In the genomic region with DNA sequence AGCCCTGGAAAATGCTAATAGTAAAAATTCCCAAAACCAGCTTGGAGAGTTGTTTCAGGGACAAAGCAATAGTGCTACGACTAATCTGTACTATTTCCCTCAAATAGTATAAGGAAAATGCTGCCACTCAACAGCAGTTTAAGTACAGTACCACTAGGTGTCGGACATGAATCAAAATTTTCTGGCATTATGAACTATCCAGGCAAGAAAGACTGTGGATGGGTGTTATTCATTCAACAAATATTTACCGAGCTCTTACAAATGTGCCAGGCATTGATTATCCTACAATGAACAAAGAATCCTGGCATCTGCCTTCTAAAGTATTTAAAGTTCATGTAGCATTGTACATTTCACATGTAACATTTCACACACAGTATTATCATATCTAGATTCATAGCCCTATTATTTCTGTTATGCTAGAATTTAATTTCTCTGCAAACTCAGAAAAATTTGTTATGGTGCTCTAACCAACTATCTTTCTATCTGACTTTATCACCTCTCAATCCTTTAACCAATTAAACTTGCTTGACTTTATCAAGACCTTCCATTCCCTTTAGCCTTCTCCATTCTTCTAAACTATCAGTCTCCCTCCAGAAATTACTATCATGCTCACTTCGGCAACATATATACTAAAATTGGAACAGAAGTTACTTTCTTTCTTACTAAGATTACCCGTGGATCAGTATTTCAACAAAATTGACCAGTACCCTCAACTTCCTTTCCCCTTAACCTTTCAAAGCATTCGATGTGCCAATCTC, we compare ENCODE assay signal across 1 cellular context.
TF ChIP-seq lines count a peak whose summit lies in the region.

No MANE protein-coding gene starts in this region.

TF ChIP-seq in HepG2, 621 proteins besides CTCF, POLR2A, EP300 and RAD21 (continued from another document and continues in another):
- TF ChIP-seq PAXIP1 (CRISPR knock-in tag; conservative IDR thresholded peaks at IDR 0.05) (peak; percentile 45), ZNF839 (CRISPR knock-in tag; IDR thresholded peaks at IDR 0.05; ENCODE audit: borderline replicate concordance) (no peak), ZNF33B (CRISPR knock-in tag; IDR thresholded peaks at IDR 0.05) (no peak), ZBTB33 (CRISPR knock-in tag; IDR thresholded peaks at IDR 0.05) (no peak), ATF7 (IDR thresholded peaks at IDR 0.05) (no peak), ATF7 (CRISPR knock-in tag; IDR thresholded peaks at IDR 0.05) (no peak), THAP11 (CRISPR knock-in tag; IDR thresholded peaks at IDR 0.05) (peak; percentile 17; the same call in 1 of the 2 replicates), GFI1 (CRISPR knock-in tag; IDR thresholded peaks at IDR 0.05; ENCODE audit: borderline replicate concordance) (0 out of 2 replicates have a peak, but pooled peaks have one; percentile 44), SRSF4 (IDR thresholded peaks at IDR 0.05; ENCODE audit: low read depth, low read length, poor library complexity, severe bottlenecking) (no peak), MED1 (CRISPR knock-in tag; IDR thresholded peaks at IDR 0.05) (0 out of 2 replicates have a peak, but pooled peaks have one; percentile 32), KMT2B (CRISPR knock-in tag; IDR thresholded peaks at IDR 0.05) (no peak), NONO (IDR thresholded peaks at IDR 0.05) (no peak), NONO (CRISPR knock-in tag; conservative IDR thresholded peaks at IDR 0.05) (no peak), SP2 (CRISPR knock-in tag; IDR thresholded peaks at IDR 0.05) (no peak), PRPF4 (IDR thresholded peaks at IDR 0.05; ENCODE audit: low read depth, low read length, poor library complexity, severe bottlenecking) (no peak), GATAD2A (CRISPR knock-in tag; IDR thresholded peaks at IDR 0.05) (peak; percentile 81), BCL6 (CRISPR knock-in tag; IDR thresholded peaks at IDR 0.05) (peak; percentile 84), RNF2 (conservative IDR thresholded peaks at IDR 0.05; ENCODE audit: low read depth) (no peak), CHD4 (IDR thresholded peaks at IDR 0.05; ENCODE audit: borderline replicate concordance, low read length) (no peak), HNRNPUL1 (IDR thresholded peaks at IDR 0.05; ENCODE audit: low read depth, low read length) (no peak), ZNF235 (CRISPR knock-in tag; IDR thresholded peaks at IDR 0.05; ENCODE audit: borderline replicate concordance) (no peak), MEF2D (CRISPR knock-in tag; IDR thresholded peaks at IDR 0.05) (no peak), GPBP1L1 (CRISPR knock-in tag; IDR thresholded peaks at IDR 0.05) (no peak), KDM6A (CRISPR knock-in tag; IDR thresholded peaks at IDR 0.05; ENCODE audit: low read depth) (no peak), ZNF850 (CRISPR knock-in tag; conservative IDR thresholded peaks at IDR 0.05) (no peak), ZNF503 (CRISPR knock-in tag; IDR thresholded peaks at IDR 0.05) (0 out of 2 replicates have a peak, but pooled peaks have one; percentile 29), FOXA1 (IDR thresholded peaks at IDR 0.05) (no peak), FOXA1 (CRISPR knock-in tag; IDR thresholded peaks at IDR 0.05) (0 out of 2 replicates have a peak, but pooled peaks have one; percentile 27), AHR (CRISPR knock-in tag; IDR thresholded peaks at IDR 0.05) (no peak), STAG1 (CRISPR knock-in tag; IDR thresholded peaks at IDR 0.05) (peak; percentile 90)
- TF ChIP-seq, protein P1, sequence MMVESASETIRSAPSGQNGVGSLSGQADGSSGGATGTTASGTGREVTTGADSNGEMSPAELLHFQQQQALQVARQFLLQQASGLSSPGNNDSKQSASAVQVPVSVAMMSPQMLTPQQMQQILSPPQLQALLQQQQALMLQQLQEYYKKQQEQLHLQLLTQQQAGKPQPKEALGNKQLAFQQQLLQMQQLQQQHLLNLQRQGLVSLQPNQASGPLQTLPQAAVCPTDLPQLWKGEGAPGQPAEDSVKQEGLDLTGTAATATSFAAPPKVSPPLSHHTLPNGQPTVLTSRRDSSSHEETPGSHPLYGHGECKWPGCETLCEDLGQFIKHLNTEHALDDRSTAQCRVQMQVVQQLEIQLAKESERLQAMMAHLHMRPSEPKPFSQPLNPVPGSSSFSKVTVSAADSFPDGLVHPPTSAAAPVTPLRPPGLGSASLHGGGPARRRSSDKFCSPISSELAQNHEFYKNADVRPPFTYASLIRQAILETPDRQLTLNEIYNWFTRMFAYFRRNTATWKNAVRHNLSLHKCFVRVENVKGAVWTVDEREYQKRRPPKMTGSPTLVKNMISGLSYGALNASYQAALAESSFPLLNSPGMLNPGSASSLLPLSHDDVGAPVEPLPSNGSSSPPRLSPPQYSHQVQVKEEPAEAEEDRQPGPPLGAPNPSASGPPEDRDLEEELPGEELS (CRISPR knock-in tag; IDR thresholded peaks at IDR 0.05), result peak; percentile 43; the same call in 1 of the 2 replicates
- TF ChIP-seq, protein P2, sequence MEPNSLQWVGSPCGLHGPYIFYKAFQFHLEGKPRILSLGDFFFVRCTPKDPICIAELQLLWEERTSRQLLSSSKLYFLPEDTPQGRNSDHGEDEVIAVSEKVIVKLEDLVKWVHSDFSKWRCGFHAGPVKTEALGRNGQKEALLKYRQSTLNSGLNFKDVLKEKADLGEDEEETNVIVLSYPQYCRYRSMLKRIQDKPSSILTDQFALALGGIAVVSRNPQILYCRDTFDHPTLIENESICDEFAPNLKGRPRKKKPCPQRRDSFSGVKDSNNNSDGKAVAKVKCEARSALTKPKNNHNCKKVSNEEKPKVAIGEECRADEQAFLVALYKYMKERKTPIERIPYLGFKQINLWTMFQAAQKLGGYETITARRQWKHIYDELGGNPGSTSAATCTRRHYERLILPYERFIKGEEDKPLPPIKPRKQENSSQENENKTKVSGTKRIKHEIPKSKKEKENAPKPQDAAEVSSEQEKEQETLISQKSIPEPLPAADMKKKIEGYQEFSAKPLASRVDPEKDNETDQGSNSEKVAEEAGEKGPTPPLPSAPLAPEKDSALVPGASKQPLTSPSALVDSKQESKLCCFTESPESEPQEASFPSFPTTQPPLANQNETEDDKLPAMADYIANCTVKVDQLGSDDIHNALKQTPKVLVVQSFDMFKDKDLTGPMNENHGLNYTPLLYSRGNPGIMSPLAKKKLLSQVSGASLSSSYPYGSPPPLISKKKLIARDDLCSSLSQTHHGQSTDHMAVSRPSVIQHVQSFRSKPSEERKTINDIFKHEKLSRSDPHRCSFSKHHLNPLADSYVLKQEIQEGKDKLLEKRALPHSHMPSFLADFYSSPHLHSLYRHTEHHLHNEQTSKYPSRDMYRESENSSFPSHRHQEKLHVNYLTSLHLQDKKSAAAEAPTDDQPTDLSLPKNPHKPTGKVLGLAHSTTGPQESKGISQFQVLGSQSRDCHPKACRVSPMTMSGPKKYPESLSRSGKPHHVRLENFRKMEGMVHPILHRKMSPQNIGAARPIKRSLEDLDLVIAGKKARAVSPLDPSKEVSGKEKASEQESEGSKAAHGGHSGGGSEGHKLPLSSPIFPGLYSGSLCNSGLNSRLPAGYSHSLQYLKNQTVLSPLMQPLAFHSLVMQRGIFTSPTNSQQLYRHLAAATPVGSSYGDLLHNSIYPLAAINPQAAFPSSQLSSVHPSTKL (CRISPR knock-in tag; IDR thresholded peaks at IDR 0.05), result peak; percentile 91
- TF ChIP-seq, protein P3, sequence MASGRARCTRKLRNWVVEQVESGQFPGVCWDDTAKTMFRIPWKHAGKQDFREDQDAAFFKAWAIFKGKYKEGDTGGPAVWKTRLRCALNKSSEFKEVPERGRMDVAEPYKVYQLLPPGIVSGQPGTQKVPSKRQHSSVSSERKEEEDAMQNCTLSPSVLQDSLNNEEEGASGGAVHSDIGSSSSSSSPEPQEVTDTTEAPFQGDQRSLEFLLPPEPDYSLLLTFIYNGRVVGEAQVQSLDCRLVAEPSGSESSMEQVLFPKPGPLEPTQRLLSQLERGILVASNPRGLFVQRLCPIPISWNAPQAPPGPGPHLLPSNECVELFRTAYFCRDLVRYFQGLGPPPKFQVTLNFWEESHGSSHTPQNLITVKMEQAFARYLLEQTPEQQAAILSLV (CRISPR knock-in tag; IDR thresholded peaks at IDR 0.05; ENCODE audit: borderline replicate concordance), result no peak
- TF ChIP-seq, protein P4, sequence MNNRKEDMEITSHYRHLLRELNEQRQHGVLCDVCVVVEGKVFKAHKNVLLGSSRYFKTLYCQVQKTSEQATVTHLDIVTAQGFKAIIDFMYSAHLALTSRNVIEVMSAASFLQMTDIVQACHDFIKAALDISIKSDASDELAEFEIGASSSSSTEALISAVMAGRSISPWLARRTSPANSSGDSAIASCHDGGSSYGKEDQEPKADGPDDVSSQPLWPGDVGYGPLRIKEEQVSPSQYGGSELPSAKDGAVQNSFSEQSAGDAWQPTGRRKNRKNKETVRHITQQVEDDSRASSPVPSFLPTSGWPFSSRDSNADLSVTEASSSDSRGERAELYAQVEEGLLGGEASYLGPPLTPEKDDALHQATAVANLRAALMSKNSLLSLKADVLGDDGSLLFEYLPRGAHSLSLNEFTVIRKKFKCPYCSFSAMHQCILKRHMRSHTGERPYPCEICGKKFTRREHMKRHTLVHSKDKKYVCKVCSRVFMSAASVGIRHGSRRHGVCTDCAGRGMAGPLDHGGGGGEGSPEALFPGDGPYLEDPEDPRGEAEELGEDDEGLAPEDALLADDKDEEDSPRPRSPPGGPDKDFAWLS (CRISPR knock-in tag; IDR thresholded peaks at IDR 0.05; ENCODE audit: borderline replicate concordance), result no peak
- TF ChIP-seq, protein P5, sequence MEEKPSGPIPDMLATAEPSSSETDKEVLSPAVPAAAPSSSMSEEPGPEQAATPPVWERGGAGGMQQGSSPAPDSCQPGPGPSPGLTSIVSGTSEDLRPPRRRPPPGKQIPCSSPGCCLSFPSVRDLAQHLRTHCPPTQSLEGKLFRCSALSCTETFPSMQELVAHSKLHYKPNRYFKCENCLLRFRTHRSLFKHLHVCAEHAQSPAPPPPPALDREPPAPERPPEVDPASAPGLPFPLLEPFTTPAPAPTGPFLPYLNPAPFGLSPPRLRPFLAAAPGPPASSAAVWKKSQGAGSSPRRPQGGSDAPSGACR (CRISPR knock-in tag; IDR thresholded peaks at IDR 0.05), result no peak
- TF ChIP-seq, protein P6, sequence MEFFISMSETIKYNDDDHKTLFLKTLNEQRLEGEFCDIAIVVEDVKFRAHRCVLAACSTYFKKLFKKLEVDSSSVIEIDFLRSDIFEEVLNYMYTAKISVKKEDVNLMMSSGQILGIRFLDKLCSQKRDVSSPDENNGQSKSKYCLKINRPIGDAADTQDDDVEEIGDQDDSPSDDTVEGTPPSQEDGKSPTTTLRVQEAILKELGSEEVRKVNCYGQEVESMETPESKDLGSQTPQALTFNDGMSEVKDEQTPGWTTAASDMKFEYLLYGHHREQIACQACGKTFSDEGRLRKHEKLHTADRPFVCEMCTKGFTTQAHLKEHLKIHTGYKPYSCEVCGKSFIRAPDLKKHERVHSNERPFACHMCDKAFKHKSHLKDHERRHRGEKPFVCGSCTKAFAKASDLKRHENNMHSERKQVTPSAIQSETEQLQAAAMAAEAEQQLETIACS (CRISPR knock-in tag; IDR thresholded peaks at IDR 0.05), result no peak
